ENCODE assay signal across 31 cellular contexts in genomic region chr5:122940890-122941289, GRCh38.
"Had no signal": no experiment of that assay in that cellular context is flagged by ENCODE, and none has a peak within 500 bp of the region (broad histone marks: within the 10 kb centered on the region; RNA-seq: fewer than 3 reads in every experiment).

No MANE protein-coding gene starts in this region.

- H3K27ac ChIP-seq: Peyer's patch, WERI-Rb-1 had no signal

- H3K9me3 ChIP-seq: MG63, Peyer's patch had no signal

- ATAC-seq: activated CD8-positive, alpha-beta memory T cell treated with anti-CD3 and anti-CD28 coated beads, Interleukin-2, amount 10 ng/mL, durations not matched to agents 7 days and 5 days; activated naive CD8-positive, alpha-beta T cell treated with anti-CD3 and anti-CD28 coated beads, Interleukin-2, amount 50 U/mL, for 24 hours; PC-3 had no signal

- H3K36me3 ChIP-seq: MG63, Peyer's patch, WERI-Rb-1 had no signal

- DNase-seq: activated CD4-positive, alpha-beta memory T cell treated with anti-CD3 and anti-CD28 coated beads, Interleukin-2, amount 10 ng/mL, durations not matched to agents 7 days and 5 days; activated CD4-positive, alpha-beta T cell treated with anti-CD3 and anti-CD28 coated beads for 1 hour; activated CD4-positive, alpha-beta T cell treated with anti-CD3 and anti-CD28 coated beads for 48 hours; activated CD4-positive, CD25-positive, alpha-beta regulatory T cell; activated CD8-positive, alpha-beta memory T cell treated with anti-CD3 and anti-CD28 coated beads for 24 hours; activated CD8-positive, alpha-beta memory T cell treated with anti-CD3 and anti-CD28 coated beads, Interleukin-2, amount 10 ng/mL, durations not matched to agents 7 days and 5 days; activated CD8-positive, alpha-beta memory T cell treated with anti-CD3 and anti-CD28 coated beads, Interleukin-2, amount 50 U/mL, for 48 hours; activated effector memory CD4-positive, alpha-beta T cell treated with Interleukin-2 at 50 U/mL for 16 hours; activated naive CD4-positive, alpha-beta T cell treated with anti-CD3 and anti-CD28 coated beads, Interleukin-2, amount 10 ng/mL, durations not matched to agents 7 days and 5 days; activated naive CD8-positive, alpha-beta T cell treated with anti-CD3 and anti-CD28 coated beads, Interleukin-2, amount 50 U/mL, for 24 hours; activated T-cell treated with anti-CD3 and anti-CD28 coated beads, Interleukin-2, amount 50 U/mL, for 48 hours; anterior cingulate cortex; central memory CD4-positive, alpha-beta T cell; Kasumi-1; KG1; MG63; NCI-H1048; NCI-H1105 treated with DMSO at 0.1 percent for 48 hours; NCI-H1436; NCI-H1694; NCI-H1930; NCI-H2107; NCI-H2171; NCI-H524 treated with DMSO at 0.1 percent for 48 hours; NCI-H748 treated with DMSO at 0.1 percent for 48 hours; NK-92 treated with Interleukin-12 subunit alpha and Interleukin-12 subunit beta, amount 100 ng/mL, for 24 hours; PC-3; Peyer's patch; RPMI8226; T1000; WERI-Rb-1 had no signal

- H3K4me3 ChIP-seq: MG63, Peyer's patch had no signal
